ENCODE assay signal across 2 cellular contexts in the genomic region with DNA sequence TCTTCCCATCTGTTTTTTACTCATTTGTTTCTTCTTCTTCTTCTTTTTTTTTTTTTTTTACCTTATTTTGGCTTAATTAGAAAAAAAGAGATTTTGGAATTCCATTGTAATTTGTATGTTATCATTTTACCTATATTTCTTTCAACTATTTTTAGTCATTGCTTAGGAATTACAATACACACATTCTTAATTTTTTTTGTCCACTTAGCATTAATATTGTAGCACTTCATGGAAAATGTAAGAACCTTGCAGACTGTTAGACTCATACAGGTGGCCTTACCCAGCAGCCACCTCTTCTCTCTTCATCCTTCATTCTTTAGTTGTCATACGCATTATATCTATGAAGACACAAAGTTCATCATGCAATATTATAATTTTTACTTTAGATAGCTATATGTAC.
A peak's percentile ranks its signal among the peaks of the same experiment; 100 is the strongest.
TF ChIP-seq lines count a peak whose summit lies in the region.

No MANE protein-coding gene starts in this region.

TF ChIP-seq in HepG2, 621 proteins besides CTCF, POLR2A, EP300 and RAD21:
- TF ChIP-seq MAFF (IDR thresholded peaks at IDR 0.05; ENCODE audit: low read depth, low read length) (peak; percentile 50; the same call in 1 of the 2 replicates), MAFK (conservative IDR thresholded peaks at IDR 0.05 in 1 of 2, IDR thresholded peaks at IDR 0.05 in 1 of 2; ENCODE audit: low read length in 2 of 2) (peak; percentile 33 to 57; a peak in 2 of 4 replicates), ZBTB38 (CRISPR knock-in tag; IDR thresholded peaks at IDR 0.05) (no peak)

TF ChIP-seq in K562, 482 proteins besides CTCF, POLR2A, EP300 and RAD21:
- no peak for TF ChIP-seq NCOA2 (IDR thresholded peaks at IDR 0.05; ENCODE audit: partially characterized antibody in 2 of 2)
- TF ChIP-seq ZNF316 (IDR thresholded peaks at IDR 0.05): peak; percentile 64
- 0 out of 2 replicates have a peak, but pooled peaks have one; percentile 25 for TF ChIP-seq C11orf30 (IDR thresholded peaks at IDR 0.05; ENCODE audit: low read depth)
- TF ChIP-seq DMBX1 (CRISPR knock-in tag; IDR thresholded peaks at IDR 0.05; ENCODE audit: borderline replicate concordance): no peak
